24 cellular contexts compared by ENCODE assay signal in the genomic region with DNA sequence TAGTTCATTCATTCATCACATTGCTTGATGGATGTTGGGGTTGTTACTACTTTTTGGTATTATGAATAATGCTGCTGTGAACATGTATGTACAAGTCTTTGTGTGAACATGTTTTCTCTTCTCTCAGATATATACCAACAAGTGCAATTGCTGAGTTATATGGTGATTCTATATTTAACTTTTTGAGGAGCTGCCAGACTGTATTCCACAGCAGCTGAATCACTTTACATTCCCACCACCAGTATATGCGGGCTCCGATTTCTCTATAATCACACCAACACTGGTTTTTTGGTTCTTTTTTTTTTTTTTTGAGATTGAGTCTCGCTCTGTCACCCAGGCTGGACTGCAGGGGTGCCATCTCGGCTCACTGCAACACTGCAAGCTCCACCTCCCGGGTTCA. TPM values are rescaled to one million over a fixed set of nuclear protein-coding genes. Genes with fewer than 3 reads are reported as not detected.
DNase-seq lines count a peak whose midpoint lies in the region; ATAC-seq and TF ChIP-seq lines count a peak whose summit lies in the region.
"Had no signal": no experiment of that assay in that cellular context is flagged by ENCODE, and none has a peak within 500 bp of the region (broad histone marks: within the 10 kb centered on the region; RNA-seq: fewer than 3 reads in every experiment).

No MANE protein-coding gene starts in this region.

- peak overlapping the region in 3 of 4 donors; percentile 56 to 65 (median 62) for H3K27ac ChIP-seq in esophagus squamous epithelium
- no peak overlapping the region for H3K27ac ChIP-seq in trophoblast cell (ENCODE audit: low read depth, low read length)
- H3K27ac ChIP-seq: adrenal gland, esophagus muscularis mucosa, hepatocyte had no signal

- no peaks in the 10 kb centered on the region for H3K36me3 ChIP-seq in esophagus squamous epithelium
- H3K36me3 ChIP-seq in trophoblast cell (ENCODE audit: control insufficient read depth in 1 of 2, insufficient read depth in 2 of 2, low read length in 2 of 2), result no peaks in the 10 kb centered on the region
- H3K36me3 ChIP-seq: adrenal gland, esophagus muscularis mucosa had no signal

- ATAC-seq in Right ventricle myocardium inferior, result no peak
- no peak for ATAC-seq in GM21447 (IDR thresholded peaks at IDR 0.05; ENCODE audit: unreplicated experiment)
- ATAC-seq: K562, left ventricle myocardium superior had no signal

- no peak overlapping the region for H2BK120ac ChIP-seq in trophoblast cell (ENCODE audit: insufficient read depth, low read length, poor library complexity)

- H2AFZ ChIP-seq in trophoblast cell (ENCODE audit: insufficient read depth, low read length, poor library complexity), result no peak overlapping the region
- H2AFZ ChIP-seq: hepatocyte had no signal

- no peak overlapping the region for H4K91ac ChIP-seq in trophoblast cell (ENCODE audit: low read depth, low read length)

- no peak overlapping the region for H4K12ac ChIP-seq in trophoblast cell (ENCODE audit: low read depth, low read length)

- H3K4me1 ChIP-seq in esophagus squamous epithelium, result peaks cover 0 to 52% (median 18%) of the 10 kb centered on the region in 3 donors
- peaks cover 0 to 3% of the 10 kb centered on the region in 2 experiments for H3K4me1 ChIP-seq in trophoblast cell (ENCODE audit: control insufficient read depth in 1 of 2, insufficient read depth in 2 of 2, low read length in 2 of 2)

- no peak overlapping the region for H3K23ac ChIP-seq in trophoblast cell (ENCODE audit: low read length)

- no peak overlapping the region for H2BK12ac ChIP-seq in trophoblast cell (ENCODE audit: low read length)

- no peak for TF ChIP-seq POLR2A in esophagus squamous epithelium (IDR thresholded peaks at IDR 0.05)

- no peak overlapping the region for H3K9ac ChIP-seq in trophoblast cell (ENCODE audit: low read length)

- no peak overlapping the region for H4K8ac ChIP-seq in trophoblast cell (ENCODE audit: low read depth, low read length)

- no peak overlapping the region for H3K4me2 ChIP-seq in trophoblast cell (ENCODE audit: low read length)
- H3K4me2 ChIP-seq: hepatocyte had no signal

- H3K9me3 ChIP-seq in esophagus squamous epithelium, result no peaks in the 10 kb centered on the region
- H3K9me3 ChIP-seq in trophoblast cell (ENCODE audit: insufficient read depth, low read depth, low read length), result peaks cover 2% of the 10 kb centered on the region
- H3K9me3 ChIP-seq: adrenal gland, esophagus muscularis mucosa had no signal

- H3K27me3 ChIP-seq in esophagus squamous epithelium (no peaks in the 10 kb centered on the region), trophoblast cell (ENCODE audit: insufficient read depth, low read length) (no peaks in the 10 kb centered on the region)
- H3K27me3 ChIP-seq: adrenal gland, esophagus muscularis mucosa, hepatocyte had no signal

- H3K79me1 ChIP-seq in trophoblast cell (ENCODE audit: low read length), result no peaks in the 10 kb centered on the region

- no peaks in the 10 kb centered on the region for H3K79me2 ChIP-seq in trophoblast cell (ENCODE audit: control insufficient read depth, insufficient read depth, low read length, poor library complexity)
- H3K79me2 ChIP-seq: hepatocyte had no signal

- H3K4me3 ChIP-seq in esophagus squamous epithelium, result no peak overlapping the region
- H3K4me3 ChIP-seq in trophoblast cell (ENCODE audit: low read depth, low read length), result no peak overlapping the region
- H3K4me3 ChIP-seq: adrenal gland, esophagus muscularis mucosa, hepatocyte, K562 had no signal

- intact Hi-C loops in esophagus squamous epithelium (cut with DNase I), result no loop called here
- intact Hi-C loops in Right ventricle myocardium inferior (cut with DNase I), result no loop called here

- WGBS in esophagus squamous epithelium, 2 donors, result 41 to 45% methylated on average over 5 of the region's 5 CpGs
- no CpG with 5 or more reads among the region's 5 CpGs for WGBS in trophoblast cell (ENCODE audit: extremely low coverage, insufficient coverage, insufficient read length)

- no peak overlapping the region for H3K18ac ChIP-seq in trophoblast cell (ENCODE audit: low read length)

- H3K4ac ChIP-seq in trophoblast cell (ENCODE audit: low read depth, low read length), result no peak overlapping the region

- no peak overlapping the region for H2BK5ac ChIP-seq in trophoblast cell (ENCODE audit: low read depth, low read length, poor library complexity)

- H3K14ac ChIP-seq in trophoblast cell (ENCODE audit: low read length), result no peak overlapping the region

- no peak for TF ChIP-seq CTCF in esophagus squamous epithelium (IDR thresholded peaks at IDR 0.05)

- H2AK5ac ChIP-seq in trophoblast cell (ENCODE audit: low read length), result no peak overlapping the region

- peak; percentile 84 for DNase-seq in HCEC 1CT
- peak; percentile 36 for DNase-seq in amniotic epithelial cell (ENCODE audit: low read depth)
- DNase-seq in esophagus squamous epithelium (lab: John Stamatoyannopoulos, UW), result no peak
- peak; percentile 68 to 88 for DNase-seq in trophoblast cell
- DNase-seq in Right ventricle myocardium inferior (ENCODE audit: missing footprints), result no peak
- DNase-seq in foreskin melanocyte, result no peak
- no peak for DNase-seq in NCI-H1105 (lab: John Stamatoyannopoulos, UW)
- DNase-seq: activated CD4-positive, alpha-beta memory T cell treated with anti-CD3 and anti-CD28 coated beads, Interleukin-2, amount 10 ng/mL, durations not matched to agents 7 days and 5 days; activated CD4-positive, CD25-positive, alpha-beta regulatory T cell; adrenal gland; caudate nucleus; CD4-positive, CD25-positive, alpha-beta regulatory T cell; DMS 273 treated with DMSO at 0.1 percent for 48 hours; GDM1; left ventricle myocardium superior; NCI-H1930; NCI-H2227 treated with DMSO at 0.1 percent for 48 hours; NCI-H748 treated with DMSO at 0.1 percent for 48 hours; substantia nigra had no signal

RNA-seq across cellular contexts. Expression of gene PLEKHG6, which starts 22.2 kb away (rescaled TPM):
- total RNA-seq in esophagus squamous epithelium (10 to 100 TPM; 13.9 to 61.7 (median 29.2) TPM), Right ventricle myocardium inferior (0.49 TPM)
- 17.4 and 20.1 TPM in 2 replicates for polyA plus RNA-seq in trophoblast cell (2013)
- total RNA-seq: activated CD4-positive, alpha-beta memory T cell treated with anti-CD3 and anti-CD28 coated beads, Interleukin-2, amount 10 ng/mL, durations not matched to agents 7 days and 5 days; CD4-positive, CD25-positive, alpha-beta regulatory T cell; mononuclear cell had no signal

RNA-seq across cellular contexts. Expression of gene TNFRSF1A, which starts 53.6 kb away (rescaled TPM):
- total RNA-seq in esophagus squamous epithelium, result 100 to 1,000 TPM; 121 to 190 (median 134) TPM
- polyA plus RNA-seq in trophoblast cell (2013), result 81.0 and 90.7 TPM in 2 replicates
- total RNA-seq in Right ventricle myocardium inferior, result 59.8 TPM

Comparison
In these comparisons a context has a peak if more than half of its experiments do, and no peak if none do; other contexts are left out.
1. DNase-seq: peak in HCEC 1CT (single experiment), amniotic epithelial cell (single experiment) and trophoblast cell (2 of 2); none in esophagus squamous epithelium (single experiment), Right ventricle myocardium inferior (single experiment), foreskin melanocyte (single experiment) and NCI-H1105 (single experiment).
2. RNA of gene PLEKHG6, which starts 22.2 kb away (total RNA-seq): 13.9 to 61.7 TPM in esophagus squamous epithelium; 0.49 TPM in Right ventricle myocardium inferior (single experiment); every median in the first group is over 10 times any median in the second.